In genomic region chr16:81987706-81988105, GRCh38 we compare ENCODE assay signal across 23 cellular contexts. TPM values are rescaled to one million over a fixed set of nuclear protein-coding genes. Genes with fewer than 3 reads are reported as not detected.
"Had no signal": no experiment of that assay in that cellular context is flagged by ENCODE, and none has a peak within 500 bp of the region (broad histone marks: within the 10 kb centered on the region; RNA-seq: fewer than 3 reads in every experiment).

No MANE protein-coding gene starts in this region.

- H3K4me3 Mint-ChIP-seq: activated CD4-positive, alpha-beta memory T cell treated with anti-CD3 and anti-CD28 coated beads, Interleukin-2, amount 10 ng/mL, durations not matched to agents 7 days and 5 days; activated CD8-positive, alpha-beta memory T cell treated with anti-CD3 and anti-CD28 coated beads, Interleukin-2, amount 10 ng/mL, durations not matched to agents 7 days and 5 days; activated T-helper 17 cell treated with anti-CD3 and anti-CD28 coated beads, Interleukin-2, amount 50 U/mL, for 72 hours; endodermal cell; natural killer cell; stimulated activated memory B cell treated with anti-CD40 and anti-IgM and Interleukin-4, amounts not matched to agents 10 μg/mL and 1 μg/mL and 100 μg/mL, for 72 hours had no signal

- ATAC-seq: activated CD8-positive, alpha-beta memory T cell treated with anti-CD3 and anti-CD28 coated beads, Interleukin-2, amount 10 ng/mL, durations not matched to agents 7 days and 5 days; activated T-helper 17 cell treated with anti-CD3 and anti-CD28 coated beads, Interleukin-2, amount 50 U/mL, for 72 hours; body of pancreas; gastrocnemius medialis; left ventricle myocardium superior; natural killer cell; sciatic nerve; stimulated activated memory B cell treated with anti-CD40 and anti-IgM and Interleukin-4, amounts not matched to agents 10 μg/mL and 1 μg/mL and 100 μg/mL, for 72 hours had no signal

- H3K27ac ChIP-seq: body of pancreas, dorsolateral prefrontal cortex, gastrocnemius medialis, pancreas had no signal

- H3K36me3 ChIP-seq: gastrocnemius medialis, pancreas had no signal

- H3K27me3 Mint-ChIP-seq: stimulated activated memory B cell treated with anti-CD40 and anti-IgM and Interleukin-4, amounts not matched to agents 10 μg/mL and 1 μg/mL and 100 μg/mL, for 72 hours had no signal

- H3K9me3 ChIP-seq: body of pancreas, gastrocnemius medialis, pancreas had no signal

- H3K27ac Mint-ChIP-seq: activated CD4-positive, alpha-beta memory T cell treated with anti-CD3 and anti-CD28 coated beads, Interleukin-2, amount 10 ng/mL, durations not matched to agents 7 days and 5 days; activated CD8-positive, alpha-beta memory T cell treated with anti-CD3 and anti-CD28 coated beads, Interleukin-2, amount 10 ng/mL, durations not matched to agents 7 days and 5 days; activated T-helper 17 cell treated with anti-CD3 and anti-CD28 coated beads, Interleukin-2, amount 50 U/mL, for 72 hours; endodermal cell; natural killer cell; stimulated activated memory B cell treated with anti-CD40 and anti-IgM and Interleukin-4, amounts not matched to agents 10 μg/mL and 1 μg/mL and 100 μg/mL, for 72 hours had no signal

- H3K9me3 Mint-ChIP-seq: activated CD4-positive, alpha-beta memory T cell treated with anti-CD3 and anti-CD28 coated beads, Interleukin-2, amount 10 ng/mL, durations not matched to agents 7 days and 5 days; activated T-helper 17 cell treated with anti-CD3 and anti-CD28 coated beads, Interleukin-2, amount 50 U/mL, for 72 hours; endodermal cell; natural killer cell; stimulated activated memory B cell treated with anti-CD40 and anti-IgM and Interleukin-4, amounts not matched to agents 10 μg/mL and 1 μg/mL and 100 μg/mL, for 72 hours had no signal

- FAIRE-seq: colon, pancreas had no signal

- H3K4me1 ChIP-seq: gastrocnemius medialis, pancreas had no signal

- H3K27me3 ChIP-seq: body of pancreas, dorsolateral prefrontal cortex, gastrocnemius medialis, pancreas had no signal

- H3K4me3 ChIP-seq: body of pancreas, dorsolateral prefrontal cortex, gastrocnemius medialis, pancreas had no signal

- DNase-seq: activated CD4-positive, alpha-beta memory T cell treated with anti-CD3 and anti-CD28 coated beads, Interleukin-2, amount 10 ng/mL, durations not matched to agents 7 days and 5 days; activated CD4-positive, alpha-beta T cell treated with anti-CD3 and anti-CD28 coated beads for 48 hours; activated CD4-positive, CD25-positive, alpha-beta regulatory T cell; activated CD8-positive, alpha-beta memory T cell treated with anti-CD3 and anti-CD28 coated beads, Interleukin-2, amount 10 ng/mL, durations not matched to agents 7 days and 5 days; activated naive CD4-positive, alpha-beta T cell; body of pancreas; central memory CD4-positive, alpha-beta T cell; dorsolateral prefrontal cortex; endodermal cell; gastrocnemius medialis; head of caudate nucleus; kidney glomerular epithelial cell; left ventricle myocardium superior; mesenchymal stem cell; natural killer cell; pancreas; stimulated activated CD4-positive, alpha-beta T cell treated with anti-CD3 and anti-CD28 coated beads, Interleukin-4, amount 100 ng/mL, for 24 hours; T-helper 1 cell; T-helper 9 cell had no signal

- H3K4me1 Mint-ChIP-seq: activated CD4-positive, alpha-beta memory T cell treated with anti-CD3 and anti-CD28 coated beads, Interleukin-2, amount 10 ng/mL, durations not matched to agents 7 days and 5 days; activated CD8-positive, alpha-beta memory T cell treated with anti-CD3 and anti-CD28 coated beads, Interleukin-2, amount 10 ng/mL, durations not matched to agents 7 days and 5 days; activated T-helper 17 cell treated with anti-CD3 and anti-CD28 coated beads, Interleukin-2, amount 50 U/mL, for 72 hours; endodermal cell; natural killer cell; stimulated activated memory B cell treated with anti-CD40 and anti-IgM and Interleukin-4, amounts not matched to agents 10 μg/mL and 1 μg/mL and 100 μg/mL, for 72 hours had no signal

- H3K36me3 Mint-ChIP-seq: activated CD8-positive, alpha-beta memory T cell treated with anti-CD3 and anti-CD28 coated beads, Interleukin-2, amount 10 ng/mL, durations not matched to agents 7 days and 5 days; natural killer cell; stimulated activated memory B cell treated with anti-CD40 and anti-IgM and Interleukin-4, amounts not matched to agents 10 μg/mL and 1 μg/mL and 100 μg/mL, for 72 hours had no signal

RNA-seq across cellular contexts. Expression of gene HSD17B2, which starts 47.3 kb away (rescaled TPM):
- total RNA-seq: activated CD4-positive, alpha-beta memory T cell treated with anti-CD3 and anti-CD28 coated beads, Interleukin-2, amount 10 ng/mL, durations not matched to agents 7 days and 5 days; activated CD8-positive, alpha-beta memory T cell treated with anti-CD3 and anti-CD28 coated beads, Interleukin-2, amount 10 ng/mL, durations not matched to agents 7 days and 5 days; activated T-helper 17 cell treated with anti-CD3 and anti-CD28 coated beads, Interleukin-2, amount 50 U/mL, for 72 hours; endodermal cell; left ventricle myocardium superior; natural killer cell; sciatic nerve had no signal
